1 cellular context compared by ENCODE assay signal in genomic region chr10:109963439-109963838, GRCh38.
TF ChIP-seq lines count a peak whose summit lies in the region.

No MANE protein-coding gene starts in this region.

TF ChIP-seq in SK-N-SH, 30 proteins besides CTCF, POLR2A, EP300 and RAD21 (continued from another document):
- TF ChIP-seq, protein P1, sequence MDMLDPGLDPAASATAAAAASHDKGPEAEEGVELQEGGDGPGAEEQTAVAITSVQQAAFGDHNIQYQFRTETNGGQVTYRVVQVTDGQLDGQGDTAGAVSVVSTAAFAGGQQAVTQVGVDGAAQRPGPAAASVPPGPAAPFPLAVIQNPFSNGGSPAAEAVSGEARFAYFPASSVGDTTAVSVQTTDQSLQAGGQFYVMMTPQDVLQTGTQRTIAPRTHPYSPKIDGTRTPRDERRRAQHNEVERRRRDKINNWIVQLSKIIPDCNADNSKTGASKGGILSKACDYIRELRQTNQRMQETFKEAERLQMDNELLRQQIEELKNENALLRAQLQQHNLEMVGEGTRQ (IDR thresholded peaks at IDR 0.05; ENCODE audit: borderline replicate concordance, low read depth, low read length): no peak
- TF ChIP-seq FOSL2 (IDR thresholded peaks at IDR 0.05; ENCODE audit: borderline replicate concordance, low read depth): no peak
- peak; percentile 24; the same call in 1 of the 2 replicates for TF ChIP-seq PBX3 (IDR thresholded peaks at IDR 0.05)
- no peak for TF ChIP-seq REST (IDR thresholded peaks at IDR 0.05; ENCODE audit: low read depth, low read length)
- peak; percentile 78; the same call in 1 of the 2 replicates for TF ChIP-seq FOXJ3 (CRISPR knock-in tag; IDR thresholded peaks at IDR 0.05)
- TF ChIP-seq GATA2 (CRISPR knock-in tag; IDR thresholded peaks at IDR 0.05): peak; percentile 88
- no peak for TF ChIP-seq SMC3 (IDR thresholded peaks at IDR 0.05; ENCODE audit: low read depth, low read length)
- no peak for TF ChIP-seq ELF1 (IDR thresholded peaks at IDR 0.05)
- TF ChIP-seq RFX5 (IDR thresholded peaks at IDR 0.05; ENCODE audit: low read length): no peak
- TF ChIP-seq, protein P2, sequence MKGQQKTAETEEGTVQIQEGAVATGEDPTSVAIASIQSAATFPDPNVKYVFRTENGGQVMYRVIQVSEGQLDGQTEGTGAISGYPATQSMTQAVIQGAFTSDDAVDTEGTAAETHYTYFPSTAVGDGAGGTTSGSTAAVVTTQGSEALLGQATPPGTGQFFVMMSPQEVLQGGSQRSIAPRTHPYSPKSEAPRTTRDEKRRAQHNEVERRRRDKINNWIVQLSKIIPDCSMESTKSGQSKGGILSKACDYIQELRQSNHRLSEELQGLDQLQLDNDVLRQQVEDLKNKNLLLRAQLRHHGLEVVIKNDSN (IDR thresholded peaks at IDR 0.05; ENCODE audit: borderline replicate concordance, low read depth): no peak
- TF ChIP-seq JUND (IDR thresholded peaks at IDR 0.05): no peak
- TF ChIP-seq TEAD4 (IDR thresholded peaks at IDR 0.05; ENCODE audit: borderline replicate concordance, insufficient read depth): no peak
- TF ChIP-seq YY1 (IDR thresholded peaks at IDR 0.05; ENCODE audit: low read depth): no peak
- no peak for TF ChIP-seq GABPA (IDR thresholded peaks at IDR 0.05; ENCODE audit: low read depth)
